In genomic region chr9:114002271-114002985, GRCh38 we compare ENCODE assay signal across 21 cellular contexts.
DNase-seq lines count a peak whose midpoint lies in the region; TF ChIP-seq lines count a peak whose summit lies in the region.
"Had no signal": no experiment of that assay in that cellular context is flagged by ENCODE, and none has a peak within 500 bp of the region (broad histone marks: within the 10 kb centered on the region; RNA-seq: fewer than 3 reads in every experiment).

No MANE protein-coding gene starts in this region.

- H3K9me3 Mint-ChIP-seq in endodermal cell: no peaks in the 10 kb centered on the region
- H3K9me3 Mint-ChIP-seq: activated naive CD4-positive, alpha-beta T cell treated with anti-CD3 and anti-CD28 coated beads, Interleukin-2, amount 50 U/mL, for 24 hours; activated T-cell treated with anti-CD3 and anti-CD28 coated beads, Interleukin-2, amount 50 U/mL, for 72 hours; stimulated activated memory B cell treated with anti-CD40 and anti-IgM and Interleukin-4, amounts not matched to agents 10 μg/mL and 1 μg/mL and 100 μg/mL, for 72 hours had no signal

- H3K4me1 Mint-ChIP-seq in endodermal cell: no peaks in the 10 kb centered on the region
- H3K4me1 Mint-ChIP-seq: activated naive CD4-positive, alpha-beta T cell treated with anti-CD3 and anti-CD28 coated beads, Interleukin-2, amount 50 U/mL, for 24 hours; CD4-positive, alpha-beta memory T cell; stimulated activated memory B cell treated with anti-CD40 and anti-IgM and Interleukin-4, amounts not matched to agents 10 μg/mL and 1 μg/mL and 100 μg/mL, for 72 hours had no signal

- H3K27ac ChIP-seq in right atrium auricular region (no peak overlapping the region), endodermal cell (ENCODE audit: low read depth, low read length) (no peak overlapping the region), osteoblast (ENCODE audit: low read depth, low read length) (no peak overlapping the region)
- H3K27ac ChIP-seq: transverse colon had no signal

- H3K4me3 ChIP-seq in right atrium auricular region: no peak overlapping the region
- H3K4me3 ChIP-seq in endodermal cell (ENCODE audit: low read length): no peak overlapping the region
- no peak overlapping the region for H3K4me3 ChIP-seq in osteoblast (ENCODE audit: insufficient read depth, low read length)
- H3K4me3 ChIP-seq: heart left ventricle, transverse colon had no signal

- peaks cover 39% of the 10 kb centered on the region for H3K36me3 Mint-ChIP-seq in endodermal cell (ENCODE audit: low read depth)
- H3K36me3 Mint-ChIP-seq: activated naive CD4-positive, alpha-beta T cell treated with anti-CD3 and anti-CD28 coated beads, Interleukin-2, amount 50 U/mL, for 24 hours; stimulated activated memory B cell treated with anti-CD40 and anti-IgM and Interleukin-4, amounts not matched to agents 10 μg/mL and 1 μg/mL and 100 μg/mL, for 72 hours had no signal

- H3K27ac Mint-ChIP-seq in endodermal cell: no peak overlapping the region
- H3K27ac Mint-ChIP-seq: activated naive CD4-positive, alpha-beta T cell treated with anti-CD3 and anti-CD28 coated beads, Interleukin-2, amount 50 U/mL, for 24 hours; activated T-cell treated with anti-CD3 and anti-CD28 coated beads, Interleukin-2, amount 50 U/mL, for 72 hours; CD4-positive, alpha-beta memory T cell; stimulated activated memory B cell treated with anti-CD40 and anti-IgM and Interleukin-4, amounts not matched to agents 10 μg/mL and 1 μg/mL and 100 μg/mL, for 72 hours had no signal

- peak; percentile 60 for DNase-seq in cardiac septum (ENCODE audit: low spot score)
- DNase-seq in right atrium auricular region (ENCODE audit: low spot score): no peak
- peak; percentile 40 for DNase-seq in endodermal cell
- DNase-seq in osteoblast (ENCODE audit: insufficient read length, low spot score, missing footprints): peak; percentile 31
- DNase-seq in ureter (ENCODE audit: low spot score): peak; percentile 27
- no peak for DNase-seq in epidermal melanocyte (ENCODE audit: insufficient read length, low spot score)
- no peak for DNase-seq in glomerular visceral epithelial cell (ENCODE audit: extremely low spot score)
- DNase-seq in central memory CD4-positive, alpha-beta T cell: no peak
- DNase-seq: activated CD4-positive, alpha-beta T cell treated with anti-CD3 and anti-CD28 coated beads, Interleukin-2, amount 50 U/mL, for 4 hours; activated T-cell treated with anti-CD3 and anti-CD28 coated beads, Interleukin-2, amount 50 U/mL, for 72 hours; CD4-positive, alpha-beta memory T cell; DMS79 treated with DMSO at 0.1 percent for 48 hours; NCI-H187; NCI-H774; nucleus accumbens; right cardiac atrium; SHP77 treated with DMSO at 0.1 percent for 48 hours; transverse colon had no signal

- H4K20me1 ChIP-seq in osteoblast (ENCODE audit: insufficient read depth, low read length): peaks cover 20% of the 10 kb centered on the region

- H3K27me3 ChIP-seq in right atrium auricular region (no peaks in the 10 kb centered on the region), endodermal cell (ENCODE audit: control insufficient read depth, insufficient read depth, low read length, poor library complexity, severe bottlenecking) (no peaks in the 10 kb centered on the region), osteoblast (ENCODE audit: insufficient read depth, low read length) (no peaks in the 10 kb centered on the region)
- H3K27me3 ChIP-seq: heart left ventricle, transverse colon had no signal

- 94 to 100% methylated on average over 5 to 13 of the region's 14 CpGs for WGBS in endodermal cell (ENCODE audit: insufficient coverage in 1 of 2, insufficient read length in 1 of 2), 2 experiments

- intact Hi-C loops in cardiac septum (cut with DNase I): no loop called here

- H3K9me3 ChIP-seq in right atrium auricular region (no peaks in the 10 kb centered on the region), endodermal cell (ENCODE audit: control insufficient read depth, low read length) (no peaks in the 10 kb centered on the region), osteoblast (ENCODE audit: low read depth, low read length) (no peaks in the 10 kb centered on the region)
- H3K9me3 ChIP-seq: transverse colon had no signal

- no peak overlapping the region for H3K9ac ChIP-seq in endodermal cell (ENCODE audit: extremely low read depth, low read length, poor library complexity, severe bottlenecking)

- no peak for TF ChIP-seq CTCF in right atrium auricular region (IDR thresholded peaks at IDR 0.05)
- TF ChIP-seq CTCF in endodermal cell (conservative IDR thresholded peaks at IDR 0.05): no peak
- TF ChIP-seq CTCF in osteoblast (IDR thresholded peaks at IDR 0.05; ENCODE audit: extremely low read depth, low read depth, low read length): no peak

- H3K4me2 ChIP-seq in osteoblast (ENCODE audit: insufficient read depth, low read length): no peak overlapping the region

- H3K27me3 Mint-ChIP-seq in endodermal cell (ENCODE audit: insufficient read depth): no peaks in the 10 kb centered on the region
- H3K27me3 Mint-ChIP-seq: activated naive CD4-positive, alpha-beta T cell treated with anti-CD3 and anti-CD28 coated beads, Interleukin-2, amount 50 U/mL, for 24 hours; CD4-positive, alpha-beta memory T cell had no signal

- no peaks in the 10 kb centered on the region for H3K36me3 ChIP-seq in right atrium auricular region
- H3K36me3 ChIP-seq in endodermal cell (ENCODE audit: control insufficient read depth, insufficient read depth, low read length): peaks cover 45% of the 10 kb centered on the region
- H3K36me3 ChIP-seq in osteoblast (ENCODE audit: insufficient read depth, low read length): peaks cover 26% of the 10 kb centered on the region
- H3K36me3 ChIP-seq: transverse colon had no signal

- H3K4me1 ChIP-seq in right atrium auricular region (peaks cover 0 to 32% of the 10 kb centered on the region in 2 donors), endodermal cell (ENCODE audit: control insufficient read depth, insufficient read depth, low read length) (no peaks in the 10 kb centered on the region), osteoblast (ENCODE audit: insufficient read depth, low read length) (peaks cover 14% of the 10 kb centered on the region)

- no peaks in the 10 kb centered on the region for H3K79me2 ChIP-seq in osteoblast (ENCODE audit: insufficient read depth, low read length)

- no peak overlapping the region for H2AFZ ChIP-seq in osteoblast (ENCODE audit: low read length)

- no peak overlapping the region for H3K4me3 Mint-ChIP-seq in endodermal cell
- H3K4me3 Mint-ChIP-seq: activated naive CD4-positive, alpha-beta T cell treated with anti-CD3 and anti-CD28 coated beads, Interleukin-2, amount 50 U/mL, for 24 hours; activated T-cell treated with anti-CD3 and anti-CD28 coated beads, Interleukin-2, amount 50 U/mL, for 72 hours; CD4-positive, alpha-beta memory T cell; stimulated activated memory B cell treated with anti-CD40 and anti-IgM and Interleukin-4, amounts not matched to agents 10 μg/mL and 1 μg/mL and 100 μg/mL, for 72 hours had no signal

Comparison
In these comparisons a context has a peak if more than half of its experiments do, and no peak if none do; other contexts are left out.
1. DNase-seq: peak in cardiac septum (single experiment), endodermal cell (single experiment), osteoblast (single experiment) and ureter (single experiment); none in right atrium auricular region (single experiment), epidermal melanocyte (single experiment), glomerular visceral epithelial cell (single experiment) and central memory CD4-positive, alpha-beta T cell (single experiment).